In the genomic region with DNA sequence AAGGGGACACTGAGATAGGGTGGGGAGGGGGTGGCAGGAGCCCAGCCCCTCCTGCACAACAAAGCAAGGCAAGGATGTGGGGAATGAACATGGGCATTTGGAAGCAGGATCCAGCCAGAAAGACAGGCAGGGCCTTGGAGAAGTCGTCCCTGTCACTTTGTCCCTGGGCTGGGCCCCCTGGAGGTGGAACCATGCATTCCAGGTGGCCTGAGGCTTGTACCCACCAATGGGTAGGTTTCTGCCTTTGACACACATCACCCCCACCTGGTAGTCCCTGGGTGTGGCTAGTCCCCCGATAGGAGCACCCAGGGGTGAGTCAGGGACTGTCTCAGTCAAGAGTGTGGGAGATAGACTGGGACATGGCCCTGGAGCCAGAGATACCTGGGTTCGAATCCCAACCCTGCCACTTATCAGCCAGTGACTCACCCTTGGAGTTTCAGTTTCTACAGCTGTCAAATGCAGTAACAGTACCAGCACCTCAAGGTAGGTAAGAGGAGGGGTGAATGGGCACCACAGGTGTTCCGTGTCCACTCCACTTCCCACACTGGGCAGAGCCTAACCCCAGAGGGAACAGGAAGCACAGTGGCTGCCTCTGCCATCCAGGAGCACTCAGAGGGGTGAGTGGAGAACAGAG, we compare ENCODE assay signal across 23 cellular contexts. TPM values are rescaled to one million over a fixed set of nuclear protein-coding genes. Genes with fewer than 3 reads are reported as not detected.
DNase-seq lines count a peak whose midpoint lies in the region; ATAC-seq and TF ChIP-seq lines count a peak whose summit lies in the region.
"Had no signal": no experiment of that assay in that cellular context is flagged by ENCODE, and none has a peak within 500 bp of the region (broad histone marks: within the 10 kb centered on the region; RNA-seq: fewer than 3 reads in every experiment).

No MANE protein-coding gene starts in this region.

- H3K4me1 ChIP-seq in lung (ENCODE audit: control insufficient read depth in 2 of 2, insufficient read depth in 2 of 2, low read length in 2 of 2) (no peaks in the 10 kb centered on the region), upper lobe of right lung (no peaks in the 10 kb centered on the region), neural progenitor cell (no peaks in the 10 kb centered on the region)
- H3K4me1 ChIP-seq: right lobe of liver had no signal

- CTCF ChIA-PET in activated naive CD4-positive, alpha-beta T cell treated with anti-CD3 and anti-CD28 coated beads for 36 hours (lab: Charles Lee), result interaction anchor here (1.2 to 1.3 kb wide), 2 partner anchors 42 to 43 kb away, joined by 4 read pairs; no protein-coding TSS in a partner anchor
- CTCF ChIA-PET in activated naive CD4-positive, alpha-beta T cell treated with anti-CD3 and anti-CD28 coated beads, Interleukin-2, amount 10 ng/mL, durations not matched to agents 7 days and 5 days (lab: Charles Lee), result interaction anchor here (1.5 kb wide), 1 partner anchor 43 kb away, joined by 5 read pairs; no protein-coding TSS in a partner anchor

- H3F3A ChIP-seq in neural progenitor cell (ENCODE audit: low read depth), result no peaks in the 10 kb centered on the region

- H3K4me3 ChIP-seq in WERI-Rb-1 (ENCODE audit: low read depth, low read length) (no peak overlapping the region), lung (no peak overlapping the region), upper lobe of right lung (no peak overlapping the region), neural progenitor cell (no peak overlapping the region)
- H3K4me3 ChIP-seq: coronary artery, heart right ventricle, right lobe of liver, suprapubic skin had no signal

- H3K79me2 ChIP-seq in neural progenitor cell (ENCODE audit: low read depth), result no peaks in the 10 kb centered on the region

- H3K4me1 Mint-ChIP-seq in activated naive CD4-positive, alpha-beta T cell treated with anti-CD3 and anti-CD28 coated beads for 36 hours (ENCODE audit: low read depth), result no peaks in the 10 kb centered on the region
- H3K4me1 Mint-ChIP-seq in activated naive CD4-positive, alpha-beta T cell treated with anti-CD3 and anti-CD28 coated beads, Interleukin-2, amount 10 ng/mL, durations not matched to agents 7 days and 5 days, result no peaks in the 10 kb centered on the region
- H3K4me1 Mint-ChIP-seq in neural progenitor cell, result peaks cover 6% of the 10 kb centered on the region

- no peaks in the 10 kb centered on the region for H3K36me3 Mint-ChIP-seq in activated naive CD4-positive, alpha-beta T cell treated with anti-CD3 and anti-CD28 coated beads for 36 hours (ENCODE audit: low read depth)
- no peaks in the 10 kb centered on the region for H3K36me3 Mint-ChIP-seq in activated naive CD4-positive, alpha-beta T cell treated with anti-CD3 and anti-CD28 coated beads, Interleukin-2, amount 10 ng/mL, durations not matched to agents 7 days and 5 days
- no peaks in the 10 kb centered on the region for H3K36me3 Mint-ChIP-seq in neural progenitor cell

- no peak overlapping the region for H3K9ac ChIP-seq in neural progenitor cell

- H3K36me3 ChIP-seq in WERI-Rb-1, result no peaks in the 10 kb centered on the region
- H3K36me3 ChIP-seq in lung (ENCODE audit: control insufficient read depth in 2 of 2, insufficient read depth in 2 of 2, low read length in 2 of 2), result no peaks in the 10 kb centered on the region
- H3K36me3 ChIP-seq in upper lobe of right lung, result no peaks in the 10 kb centered on the region
- H3K36me3 ChIP-seq in neural progenitor cell, result no peaks in the 10 kb centered on the region
- H3K36me3 ChIP-seq: heart right ventricle, right lobe of liver, suprapubic skin had no signal

- DNase-seq in activated naive CD4-positive, alpha-beta T cell treated with anti-CD3 and anti-CD28 coated beads for 36 hours, result peak; percentile 14
- no peak for DNase-seq in activated naive CD4-positive, alpha-beta T cell treated with anti-CD3 and anti-CD28 coated beads, Interleukin-2, amount 10 ng/mL, durations not matched to agents 7 days and 5 days
- DNase-seq in WERI-Rb-1 (no peak), lung (ENCODE audit: low spot score) (no peak), upper lobe of right lung (no peak), neural progenitor cell (ENCODE audit: low spot score) (no peak)
- DNase-seq: ACHN, HCEC 1CT, heart right ventricle, left ventricle myocardium superior, NCI-H1105, NCI-H2081 treated with DMSO at 0.1 percent for 48 hours, NCI-H510A had no signal

- H2AFZ ChIP-seq in neural progenitor cell (replicated peaks), result no peak overlapping the region

- H3K9me3 ChIP-seq in WERI-Rb-1 (ENCODE audit: severe bottlenecking) (no peaks in the 10 kb centered on the region), lung (ENCODE audit: control insufficient read depth in 2 of 2, insufficient read depth in 1 of 2, low read length in 1 of 2) (no peaks in the 10 kb centered on the region), upper lobe of right lung (no peaks in the 10 kb centered on the region), neural progenitor cell (ENCODE audit: low read depth) (no peaks in the 10 kb centered on the region)
- H3K9me3 ChIP-seq: heart right ventricle, right lobe of liver, suprapubic skin had no signal

- H3K27ac ChIP-seq in WERI-Rb-1 (no peak overlapping the region), lung (ENCODE audit: low read depth in 1 of 2, low read length in 1 of 2) (no peak overlapping the region), upper lobe of right lung (no peak overlapping the region), neural progenitor cell (no peak overlapping the region)
- H3K27ac ChIP-seq: C4-2B, coronary artery, heart right ventricle, right lobe of liver, suprapubic skin had no signal

- TF ChIP-seq CTCF in WERI-Rb-1 (IDR thresholded peaks at IDR 0.05; ENCODE audit: low read depth, low read length), result peak; percentile 45
- no peak for TF ChIP-seq CTCF in lung (IDR thresholded peaks at IDR 0.05; ENCODE audit: control extremely low read depth, extremely low read depth)
- TF ChIP-seq CTCF in upper lobe of right lung (IDR thresholded peaks at IDR 0.05), result no peak
- TF ChIP-seq CTCF in neural progenitor cell (IDR thresholded peaks at IDR 0.05), result no peak

- intact Hi-C loops in activated naive CD4-positive, alpha-beta T cell treated with anti-CD3 and anti-CD28 coated beads for 36 hours (cut with micrococcal nuclease), result no loop called here
- intact Hi-C loops in upper lobe of right lung (cut with DNase I), result no loop called here

- ATAC-seq in lung (ENCODE audit: insufficient read depth, low FRiP score) (peak; percentile 58), upper lobe of right lung (peak; percentile 72), GM18868 (IDR thresholded peaks at IDR 0.05; ENCODE audit: unreplicated experiment) (no peak), HG02885 (IDR thresholded peaks at IDR 0.05; ENCODE audit: poor library complexity, unreplicated experiment) (no peak)
- ATAC-seq: heart right ventricle, left ventricle myocardium superior, right lobe of liver had no signal

- H3K4me3 Mint-ChIP-seq in activated naive CD4-positive, alpha-beta T cell treated with anti-CD3 and anti-CD28 coated beads for 36 hours, result no peak overlapping the region
- no peak overlapping the region for H3K4me3 Mint-ChIP-seq in activated naive CD4-positive, alpha-beta T cell treated with anti-CD3 and anti-CD28 coated beads, Interleukin-2, amount 10 ng/mL, durations not matched to agents 7 days and 5 days
- H3K4me3 Mint-ChIP-seq in neural progenitor cell, result no peak overlapping the region

- H3K9me3 Mint-ChIP-seq in activated naive CD4-positive, alpha-beta T cell treated with anti-CD3 and anti-CD28 coated beads for 36 hours, result no peaks in the 10 kb centered on the region
- H3K9me3 Mint-ChIP-seq in activated naive CD4-positive, alpha-beta T cell treated with anti-CD3 and anti-CD28 coated beads, Interleukin-2, amount 10 ng/mL, durations not matched to agents 7 days and 5 days, result no peaks in the 10 kb centered on the region
- no peaks in the 10 kb centered on the region for H3K9me3 Mint-ChIP-seq in neural progenitor cell

- WGBS in lung, 2 donors, result 66 to 67% methylated on average over 4 of the region's 4 CpGs

- no peak overlapping the region for H3K4me2 ChIP-seq in neural progenitor cell

- H3K27me3 ChIP-seq in WERI-Rb-1 (ENCODE audit: insufficient read depth, low read depth, severe bottlenecking) (no peaks in the 10 kb centered on the region), lung (ENCODE audit: control insufficient read depth, insufficient read depth) (no peaks in the 10 kb centered on the region), upper lobe of right lung (no peaks in the 10 kb centered on the region), neural progenitor cell (no peaks in the 10 kb centered on the region)
- H3K27me3 ChIP-seq: right lobe of liver, suprapubic skin had no signal

- no peak overlapping the region for H3K27ac Mint-ChIP-seq in activated naive CD4-positive, alpha-beta T cell treated with anti-CD3 and anti-CD28 coated beads for 36 hours
- H3K27ac Mint-ChIP-seq in activated naive CD4-positive, alpha-beta T cell treated with anti-CD3 and anti-CD28 coated beads, Interleukin-2, amount 10 ng/mL, durations not matched to agents 7 days and 5 days, result no peak overlapping the region
- no peak overlapping the region for H3K27ac Mint-ChIP-seq in neural progenitor cell

- H4K20me1 ChIP-seq in neural progenitor cell (ENCODE audit: low read depth), result no peaks in the 10 kb centered on the region

- H3K27me3 Mint-ChIP-seq in activated naive CD4-positive, alpha-beta T cell treated with anti-CD3 and anti-CD28 coated beads for 36 hours (ENCODE audit: low read depth), result peaks cover 3% of the 10 kb centered on the region
- H3K27me3 Mint-ChIP-seq in activated naive CD4-positive, alpha-beta T cell treated with anti-CD3 and anti-CD28 coated beads, Interleukin-2, amount 10 ng/mL, durations not matched to agents 7 days and 5 days, result peaks cover 35% of the 10 kb centered on the region
- H3K27me3 Mint-ChIP-seq in neural progenitor cell (ENCODE audit: insufficient read depth, low read depth), result peaks cover 8% of the 10 kb centered on the region

RNA-seq across cellular contexts. Expression of a gene that starts 10.0 kb away (rescaled TPM):
- under 1 TPM; 0.19 to 0.35 TPM for total RNA-seq in activated naive CD4-positive, alpha-beta T cell treated with anti-CD3 and anti-CD28 coated beads for 36 hours
- total RNA-seq in lung (under 1 TPM in 1 of 2 donors, not detected in 1; 0.57 TPM), upper lobe of right lung (not detected), neural progenitor cell (ENCODE audit: low replicate concordance) (not detected in 2 replicates)
- under 1 TPM; 0.06 TPM for polyA plus RNA-seq in lung
- total RNA-seq: G401, left ventricle myocardium superior, LHCN-M2, omental fat pad, suprapubic skin had no signal
- polyA plus RNA-seq: heart right ventricle had no signal

RNA-seq across cellular contexts. Expression of a gene that starts 29.8 kb away (rescaled TPM):
- total RNA-seq in activated naive CD4-positive, alpha-beta T cell treated with anti-CD3 and anti-CD28 coated beads for 36 hours, result not detected
- total RNA-seq in lung (not detected), upper lobe of right lung (not detected), neural progenitor cell (ENCODE audit: low replicate concordance) (not detected in 2 replicates)
- polyA plus RNA-seq in lung, result not detected
- total RNA-seq: G401, heart right ventricle, left ventricle myocardium superior, LHCN-M2, omental fat pad, right lobe of liver had no signal
- polyA plus RNA-seq: adipose tissue, heart right ventricle had no signal

RNA-seq across cellular contexts. Expression of a gene that starts 39.3 kb away (rescaled TPM):
- total RNA-seq in activated naive CD4-positive, alpha-beta T cell treated with anti-CD3 and anti-CD28 coated beads for 36 hours, result not detected
- total RNA-seq in lung, result 1 to 10 TPM; 1.1 to 6.5 TPM
- polyA plus RNA-seq in lung, result 1 to 10 TPM; 1.4 to 3.8 TPM
- 4.9 TPM for total RNA-seq in upper lobe of right lung
- not detected in 2 replicates for total RNA-seq in neural progenitor cell (ENCODE audit: low replicate concordance)
- total RNA-seq: G401, LHCN-M2 had no signal

Comparison
In these comparisons a context has a peak if more than half of its experiments do, and no peak if none do; other contexts are left out.
1. ATAC-seq: peak in lung (single experiment) and upper lobe of right lung (single experiment); none in GM18868 (single experiment) and HG02885 (single experiment).